ENCODE assay signal across 2 cellular contexts in the genomic region with DNA sequence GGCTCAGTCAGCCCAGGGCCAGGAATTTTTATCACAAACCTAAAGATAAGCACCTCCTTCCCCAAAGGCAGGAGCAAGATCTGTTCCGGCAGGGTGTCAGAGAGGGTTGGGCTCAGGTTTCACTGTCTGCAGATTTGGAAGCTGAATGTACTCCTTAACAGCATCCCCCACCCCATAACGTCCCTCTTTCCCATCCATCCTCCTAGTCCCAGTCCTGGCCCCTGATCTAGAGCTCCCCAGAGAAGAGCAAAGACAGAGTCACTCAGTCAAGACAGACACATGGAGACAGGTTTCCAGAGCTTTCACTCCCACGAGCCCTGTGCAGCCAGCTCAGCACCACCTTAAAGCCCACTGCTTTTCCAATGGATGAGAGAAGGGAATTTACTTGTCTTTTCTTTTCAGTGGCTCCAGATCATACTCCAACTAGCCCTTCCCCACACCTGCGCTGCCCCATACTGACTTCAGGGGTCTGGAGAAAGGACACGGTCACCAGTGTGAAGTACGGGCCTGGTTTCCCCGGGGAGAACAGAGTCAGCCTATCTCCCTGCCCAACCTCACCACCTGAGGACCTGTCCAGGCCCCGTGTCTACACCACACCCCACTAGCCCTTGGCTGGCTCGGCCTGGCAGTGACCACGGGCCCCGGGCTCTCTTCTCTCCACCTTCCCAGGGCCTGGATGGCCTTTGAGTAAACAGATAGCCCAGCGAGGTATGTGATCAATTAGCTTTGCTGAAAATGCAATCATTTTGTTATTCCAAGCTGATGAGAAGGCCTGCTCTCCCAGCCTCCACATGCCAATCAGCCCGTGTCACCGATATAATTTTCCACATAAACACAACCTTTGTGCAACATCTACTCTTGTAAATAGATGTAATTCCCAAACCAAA.
TF ChIP-seq lines count a peak whose summit lies in the region.

No MANE protein-coding gene starts in this region.

TF ChIP-seq in HEK293, 187 proteins besides CTCF, POLR2A, EP300 and RAD21 (continued from another document):
- TF ChIP-seq ZNF169 (tag by site-specific recombination; IDR thresholded peaks at IDR 0.05) (no peak), ZFP37 (tag by site-specific recombination; IDR thresholded peaks at IDR 0.05) (no peak), ZNF585B (tag by site-specific recombination; IDR thresholded peaks at IDR 0.05) (no peak), ZNF521 (tag by site-specific recombination; IDR thresholded peaks at IDR 0.05) (no peak), ZNF19 (tag by site-specific recombination; IDR thresholded peaks at IDR 0.05; ENCODE audit: low read depth) (no peak), GLI2 (tag by site-specific recombination; IDR thresholded peaks at IDR 0.05; ENCODE audit: borderline replicate concordance, low read depth) (no peak), ZNF2 (tag by site-specific recombination; IDR thresholded peaks at IDR 0.05) (no peak), TRIM28 (IDR thresholded peaks at IDR 0.05; ENCODE audit: borderline replicate concordance, low read length) (peak; percentile 83; the same call in 1 of the 2 replicates), ZNF600 (tag by site-specific recombination; IDR thresholded peaks at IDR 0.05) (peak; percentile 83), ZNF629 (tag by site-specific recombination; IDR thresholded peaks at IDR 0.05) (no peak), ZNF138 (tag by site-specific recombination; IDR thresholded peaks at IDR 0.05; ENCODE audit: borderline replicate concordance) (no peak), ZNF354C (tag by site-specific recombination; IDR thresholded peaks at IDR 0.05; ENCODE audit: borderline replicate concordance, low read depth) (no peak), FEZF1 (tag by site-specific recombination; IDR thresholded peaks at IDR 0.05) (no peak), GLI4 (tag by site-specific recombination; IDR thresholded peaks at IDR 0.05) (no peak), ZNF776 (tag by site-specific recombination; IDR thresholded peaks at IDR 0.05; ENCODE audit: borderline replicate concordance) (no peak), ZNF140 (tag by site-specific recombination; IDR thresholded peaks at IDR 0.05) (no peak), ZNF121 (tag by site-specific recombination; IDR thresholded peaks at IDR 0.05) (no peak), ZFHX2 (tag by site-specific recombination; conservative IDR thresholded peaks at IDR 0.05) (peak; percentile 43), TCF7L2 (IDR thresholded peaks at IDR 0.05; ENCODE audit: borderline replicate concordance, low read depth, low read length) (no peak), ZXDB (tag by site-specific recombination; IDR thresholded peaks at IDR 0.05) (peak; percentile 32; the same call in 1 of the 2 replicates), ZNF549 (tag by site-specific recombination; IDR thresholded peaks at IDR 0.05) (no peak), ZNF350 (tag by site-specific recombination; IDR thresholded peaks at IDR 0.05) (no peak), KLF9 (tag by site-specific recombination; IDR thresholded peaks at IDR 0.05; ENCODE audit: low read depth) (no peak; the same call in 1 of the 2 replicates), SCRT1 (tag by site-specific recombination; IDR thresholded peaks at IDR 0.05; ENCODE audit: borderline replicate concordance) (no peak), ZNF704 (tag by site-specific recombination; IDR thresholded peaks at IDR 0.05) (no peak), ZBTB6 (tag by site-specific recombination; IDR thresholded peaks at IDR 0.05) (peak; percentile 37; the same call in 1 of the 2 replicates), ZNF514 (tag by site-specific recombination; IDR thresholded peaks at IDR 0.05) (no peak), ZNF133 (tag by site-specific recombination; IDR thresholded peaks at IDR 0.05) (no peak), ZNF561 (tag by site-specific recombination; IDR thresholded peaks at IDR 0.05; ENCODE audit: borderline replicate concordance) (no peak)
- TF ChIP-seq, protein P1, sequence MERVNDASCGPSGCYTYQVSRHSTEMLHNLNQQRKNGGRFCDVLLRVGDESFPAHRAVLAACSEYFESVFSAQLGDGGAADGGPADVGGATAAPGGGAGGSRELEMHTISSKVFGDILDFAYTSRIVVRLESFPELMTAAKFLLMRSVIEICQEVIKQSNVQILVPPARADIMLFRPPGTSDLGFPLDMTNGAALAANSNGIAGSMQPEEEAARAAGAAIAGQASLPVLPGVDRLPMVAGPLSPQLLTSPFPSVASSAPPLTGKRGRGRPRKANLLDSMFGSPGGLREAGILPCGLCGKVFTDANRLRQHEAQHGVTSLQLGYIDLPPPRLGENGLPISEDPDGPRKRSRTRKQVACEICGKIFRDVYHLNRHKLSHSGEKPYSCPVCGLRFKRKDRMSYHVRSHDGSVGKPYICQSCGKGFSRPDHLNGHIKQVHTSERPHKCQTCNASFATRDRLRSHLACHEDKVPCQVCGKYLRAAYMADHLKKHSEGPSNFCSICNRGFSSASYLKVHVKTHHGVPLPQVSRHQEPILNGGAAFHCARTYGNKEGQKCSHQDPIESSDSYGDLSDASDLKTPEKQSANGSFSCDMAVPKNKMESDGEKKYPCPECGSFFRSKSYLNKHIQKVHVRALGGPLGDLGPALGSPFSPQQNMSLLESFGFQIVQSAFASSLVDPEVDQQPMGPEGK (tag by site-specific recombination; IDR thresholded peaks at IDR 0.05) = no peak

TF ChIP-seq in K562, 482 proteins besides CTCF, POLR2A, EP300 and RAD21 (continued from another document):
- TF ChIP-seq, protein P2, sequence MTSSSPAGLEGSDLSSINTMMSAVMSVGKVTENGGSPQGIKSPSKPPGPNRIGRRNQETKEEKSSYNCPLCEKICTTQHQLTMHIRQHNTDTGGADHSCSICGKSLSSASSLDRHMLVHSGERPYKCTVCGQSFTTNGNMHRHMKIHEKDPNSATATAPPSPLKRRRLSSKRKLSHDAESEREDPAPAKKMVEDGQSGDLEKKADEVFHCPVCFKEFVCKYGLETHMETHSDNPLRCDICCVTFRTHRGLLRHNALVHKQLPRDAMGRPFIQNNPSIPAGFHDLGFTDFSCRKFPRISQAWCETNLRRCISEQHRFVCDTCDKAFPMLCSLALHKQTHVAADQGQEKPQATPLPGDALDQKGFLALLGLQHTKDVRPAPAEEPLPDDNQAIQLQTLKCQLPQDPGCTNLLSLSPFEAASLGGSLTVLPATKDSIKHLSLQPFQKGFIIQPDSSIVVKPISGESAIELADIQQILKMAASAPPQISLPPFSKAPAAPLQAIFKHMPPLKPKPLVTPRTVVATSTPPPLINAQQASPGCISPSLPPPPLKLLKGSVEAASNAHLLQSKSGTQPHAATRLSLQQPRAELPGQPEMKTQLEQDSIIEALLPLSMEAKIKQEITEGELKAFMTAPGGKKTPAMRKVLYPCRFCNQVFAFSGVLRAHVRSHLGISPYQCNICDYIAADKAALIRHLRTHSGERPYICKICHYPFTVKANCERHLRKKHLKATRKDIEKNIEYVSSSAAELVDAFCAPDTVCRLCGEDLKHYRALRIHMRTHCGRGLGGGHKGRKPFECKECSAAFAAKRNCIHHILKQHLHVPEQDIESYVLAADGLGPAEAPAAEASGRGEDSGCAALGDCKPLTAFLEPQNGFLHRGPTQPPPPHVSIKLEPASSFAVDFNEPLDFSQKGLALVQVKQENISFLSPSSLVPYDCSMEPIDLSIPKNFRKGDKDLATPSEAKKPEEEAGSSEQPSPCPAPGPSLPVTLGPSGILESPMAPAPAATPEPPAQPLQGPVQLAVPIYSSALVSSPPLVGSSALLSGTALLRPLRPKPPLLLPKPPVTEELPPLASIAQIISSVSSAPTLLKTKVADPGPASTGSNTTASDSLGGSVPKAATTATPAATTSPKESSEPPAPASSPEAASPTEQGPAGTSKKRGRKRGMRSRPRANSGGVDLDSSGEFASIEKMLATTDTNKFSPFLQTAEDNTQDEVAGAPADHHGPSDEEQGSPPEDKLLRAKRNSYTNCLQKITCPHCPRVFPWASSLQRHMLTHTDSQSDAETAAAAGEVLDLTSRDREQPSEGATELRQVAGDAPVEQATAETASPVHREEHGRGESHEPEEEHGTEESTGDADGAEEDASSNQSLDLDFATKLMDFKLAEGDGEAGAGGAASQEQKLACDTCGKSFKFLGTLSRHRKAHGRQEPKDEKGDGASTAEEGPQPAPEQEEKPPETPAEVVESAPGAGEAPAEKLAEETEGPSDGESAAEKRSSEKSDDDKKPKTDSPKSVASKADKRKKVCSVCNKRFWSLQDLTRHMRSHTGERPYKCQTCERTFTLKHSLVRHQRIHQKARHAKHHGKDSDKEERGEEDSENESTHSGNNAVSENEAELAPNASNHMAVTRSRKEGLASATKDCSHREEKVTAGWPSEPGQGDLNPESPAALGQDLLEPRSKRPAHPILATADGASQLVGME (CRISPR knock-in tag; IDR thresholded peaks at IDR 0.05) = no peak
- TF ChIP-seq CTBP1 (IDR thresholded peaks at IDR 0.05; ENCODE audit: borderline replicate concordance) (no peak), NFE2L1 (tag; IDR thresholded peaks at IDR 0.05; ENCODE audit: borderline replicate concordance, low read depth) (no peak), ZNF280A (IDR thresholded peaks at IDR 0.05; ENCODE audit: low read depth, partially characterized antibody) (no peak), IRF2 (CRISPR knock-in tag; IDR thresholded peaks at IDR 0.05) (no peak), HOMEZ (CRISPR knock-in tag; IDR thresholded peaks at IDR 0.05) (no peak), BRF1 (IDR thresholded peaks at IDR 0.05; ENCODE audit: borderline replicate concordance, extremely low read depth, insufficient read length) (no peak), RCOR1 (IDR thresholded peaks at IDR 0.05; ENCODE audit: borderline replicate concordance in 1 of 2, low read depth in 2 of 2, low read length in 2 of 2) (no peak), NCOR1 (IDR thresholded peaks at IDR 0.05) (no peak), SAFB (IDR thresholded peaks at IDR 0.05; ENCODE audit: borderline replicate concordance, low read depth, low read length) (no peak), RBM15 (IDR thresholded peaks at IDR 0.05; ENCODE audit: insufficient read depth, low read length) (no peak), ZNF316 (IDR thresholded peaks at IDR 0.05) (no peak)
- TF ChIP-seq, protein P3, sequence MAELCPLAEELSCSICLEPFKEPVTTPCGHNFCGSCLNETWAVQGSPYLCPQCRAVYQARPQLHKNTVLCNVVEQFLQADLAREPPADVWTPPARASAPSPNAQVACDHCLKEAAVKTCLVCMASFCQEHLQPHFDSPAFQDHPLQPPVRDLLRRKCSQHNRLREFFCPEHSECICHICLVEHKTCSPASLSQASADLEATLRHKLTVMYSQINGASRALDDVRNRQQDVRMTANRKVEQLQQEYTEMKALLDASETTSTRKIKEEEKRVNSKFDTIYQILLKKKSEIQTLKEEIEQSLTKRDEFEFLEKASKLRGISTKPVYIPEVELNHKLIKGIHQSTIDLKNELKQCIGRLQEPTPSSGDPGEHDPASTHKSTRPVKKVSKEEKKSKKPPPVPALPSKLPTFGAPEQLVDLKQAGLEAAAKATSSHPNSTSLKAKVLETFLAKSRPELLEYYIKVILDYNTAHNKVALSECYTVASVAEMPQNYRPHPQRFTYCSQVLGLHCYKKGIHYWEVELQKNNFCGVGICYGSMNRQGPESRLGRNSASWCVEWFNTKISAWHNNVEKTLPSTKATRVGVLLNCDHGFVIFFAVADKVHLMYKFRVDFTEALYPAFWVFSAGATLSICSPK (IDR thresholded peaks at IDR 0.05; ENCODE audit: borderline replicate concordance) = no peak
- TF ChIP-seq, protein P4, sequence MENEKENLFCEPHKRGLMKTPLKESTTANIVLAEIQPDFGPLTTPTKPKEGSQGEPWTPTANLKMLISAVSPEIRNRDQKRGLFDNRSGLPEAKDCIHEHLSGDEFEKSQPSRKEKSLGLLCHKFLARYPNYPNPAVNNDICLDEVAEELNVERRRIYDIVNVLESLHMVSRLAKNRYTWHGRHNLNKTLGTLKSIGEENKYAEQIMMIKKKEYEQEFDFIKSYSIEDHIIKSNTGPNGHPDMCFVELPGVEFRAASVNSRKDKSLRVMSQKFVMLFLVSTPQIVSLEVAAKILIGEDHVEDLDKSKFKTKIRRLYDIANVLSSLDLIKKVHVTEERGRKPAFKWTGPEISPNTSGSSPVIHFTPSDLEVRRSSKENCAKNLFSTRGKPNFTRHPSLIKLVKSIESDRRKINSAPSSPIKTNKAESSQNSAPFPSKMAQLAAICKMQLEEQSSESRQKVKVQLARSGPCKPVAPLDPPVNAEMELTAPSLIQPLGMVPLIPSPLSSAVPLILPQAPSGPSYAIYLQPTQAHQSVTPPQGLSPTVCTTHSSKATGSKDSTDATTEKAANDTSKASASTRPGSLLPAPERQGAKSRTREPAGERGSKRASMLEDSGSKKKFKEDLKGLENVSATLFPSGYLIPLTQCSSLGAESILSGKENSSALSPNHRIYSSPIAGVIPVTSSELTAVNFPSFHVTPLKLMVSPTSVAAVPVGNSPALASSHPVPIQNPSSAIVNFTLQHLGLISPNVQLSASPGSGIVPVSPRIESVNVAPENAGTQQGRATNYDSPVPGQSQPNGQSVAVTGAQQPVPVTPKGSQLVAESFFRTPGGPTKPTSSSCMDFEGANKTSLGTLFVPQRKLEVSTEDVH (IDR thresholded peaks at IDR 0.05; ENCODE audit: low read depth, partially characterized antibody) = no peak
